In genomic region chr16:7437843-7438242, GRCh38 we compare ENCODE assay signal across 35 cellular contexts.
"Had no signal": no experiment of that assay in that cellular context is flagged by ENCODE, and none has a peak within 500 bp of the region (broad histone marks: within the 10 kb centered on the region; RNA-seq: fewer than 3 reads in every experiment).

No MANE protein-coding gene starts in this region.

- DNase-seq: activated B cell treated with CpG ODN at 0.5 μM for 24 hours; activated CD4-positive, alpha-beta memory T cell treated with anti-CD3 and anti-CD28 coated beads for 36 hours; activated CD4-positive, alpha-beta T cell treated with anti-CD3 and anti-CD28 coated beads for 4 hours; activated CD4-positive, alpha-beta T cell treated with anti-CD3 and anti-CD28 coated beads, Interleukin-2, amount 10 ng/mL, durations not matched to agents 24 days and 14 days; activated CD4-positive, alpha-beta T cell treated with anti-CD3 and anti-CD28 coated beads, Interleukin-2, amount 50 U/mL, for 1 hour; activated CD4-positive, alpha-beta T cell treated with anti-CD3 and anti-CD28 coated beads, Interleukin-2, amount 50 U/mL, for 4 hours; activated CD4-positive, CD25-positive, alpha-beta regulatory T cell treated with anti-CD3 and anti-CD28 coated beads, Interleukin-2, amount 50 U/mL, for 72 hours; activated CD8-positive, alpha-beta memory T cell treated with anti-CD3 and anti-CD28 coated beads, Interleukin-2, amount 50 U/mL, for 4 hours; activated CD8-positive, alpha-beta T cell treated with anti-CD3 and anti-CD28 coated beads for 36 hours; activated effector memory CD4-positive, alpha-beta T cell treated with anti-CD3 and anti-CD28 coated beads, Interleukin-2, amount 50 U/mL, for 16 hours; activated gamma-delta T cell treated with Interleukin-2 at 50 U/mL for 16 hours; activated naive CD4-positive, alpha-beta T cell; activated naive CD4-positive, alpha-beta T cell treated with anti-CD3 and anti-CD28 coated beads for 36 hours; activated naive CD4-positive, alpha-beta T cell treated with anti-CD3 and anti-CD28 coated beads, Interleukin-2, amount 50 U/mL, for 16 hours; activated naive CD8-positive, alpha-beta T cell treated with anti-CD3 and anti-CD28 coated beads for 36 hours; activated T-cell treated with anti-CD3 and anti-CD28 coated beads for 4 hours; activated T-cell treated with anti-CD3 and anti-CD28 coated beads, Interleukin-2, amount 50 U/mL, for 1 hour; activated T-cell treated with anti-CD3 and anti-CD28 coated beads, Interleukin-2, amount 50 U/mL, for 4 hours; activated T-cell treated with anti-CD3 and anti-CD28 coated beads, Interleukin-2, amount 50 U/mL, for 72 hours; adrenal gland; amniotic stem cell; aorta; body of pancreas; brain microvascular endothelial cell; central memory CD4-positive, alpha-beta T cell; T-helper 1 cell; T-helper 2 cell; T-helper 9 cell had no signal

- H3K27me3 Mint-ChIP-seq: activated B cell treated with CpG ODN at 0.5 μM for 24 hours; activated CD4-positive, alpha-beta memory T cell treated with anti-CD3 and anti-CD28 coated beads for 36 hours; activated CD4-positive, alpha-beta T cell treated with anti-CD3 and anti-CD28 coated beads, Interleukin-2, amount 10 ng/mL, durations not matched to agents 24 days and 14 days; activated CD8-positive, alpha-beta T cell treated with anti-CD3 and anti-CD28 coated beads for 36 hours; activated naive CD8-positive, alpha-beta T cell treated with anti-CD3 and anti-CD28 coated beads for 36 hours; activated T-helper 17 cell treated with anti-CD3 and anti-CD28 coated beads, Interleukin-2, amount 50 U/mL, for 72 hours had no signal

- H3K4me1 Mint-ChIP-seq: activated B cell treated with CpG ODN at 0.5 μM for 24 hours; activated CD4-positive, alpha-beta T cell treated with anti-CD3 and anti-CD28 coated beads, Interleukin-2, amount 10 ng/mL, durations not matched to agents 24 days and 14 days; activated naive CD8-positive, alpha-beta T cell treated with anti-CD3 and anti-CD28 coated beads for 36 hours; activated T-helper 17 cell treated with anti-CD3 and anti-CD28 coated beads, Interleukin-2, amount 50 U/mL, for 72 hours had no signal

- H3K9me3 ChIP-seq: adrenal gland, body of pancreas had no signal

- H3K36me3 ChIP-seq: adrenal gland, brain microvascular endothelial cell, cardiac muscle cell had no signal

- H3K4me3 ChIP-seq: adrenal gland, body of pancreas, cardiac muscle cell had no signal

- H3K9me3 Mint-ChIP-seq: activated naive CD8-positive, alpha-beta T cell treated with anti-CD3 and anti-CD28 coated beads for 36 hours had no signal

- H3K27ac ChIP-seq: adrenal gland, body of pancreas, brain microvascular endothelial cell, cardiac muscle cell, VCaP had no signal

- H3K36me3 Mint-ChIP-seq: activated CD4-positive, alpha-beta memory T cell treated with anti-CD3 and anti-CD28 coated beads for 36 hours; activated naive CD4-positive, alpha-beta T cell treated with anti-CD3 and anti-CD28 coated beads, Interleukin-2, amount 50 U/mL, for 72 hours; activated naive CD8-positive, alpha-beta T cell treated with anti-CD3 and anti-CD28 coated beads for 36 hours had no signal

- H3K4me3 Mint-ChIP-seq: activated B cell treated with CpG ODN at 0.5 μM for 24 hours; activated CD4-positive, alpha-beta memory T cell treated with anti-CD3 and anti-CD28 coated beads for 36 hours; activated CD4-positive, alpha-beta T cell treated with anti-CD3 and anti-CD28 coated beads, Interleukin-2, amount 10 ng/mL, durations not matched to agents 24 days and 14 days; activated CD8-positive, alpha-beta T cell treated with anti-CD3 and anti-CD28 coated beads for 36 hours; activated naive CD4-positive, alpha-beta T cell treated with anti-CD3 and anti-CD28 coated beads for 36 hours; activated naive CD8-positive, alpha-beta T cell treated with anti-CD3 and anti-CD28 coated beads for 36 hours; activated T-cell treated with anti-CD3 and anti-CD28 coated beads, Interleukin-2, amount 50 U/mL, for 4 hours; activated T-cell treated with anti-CD3 and anti-CD28 coated beads, Interleukin-2, amount 50 U/mL, for 72 hours; activated T-helper 1 cell treated with anti-CD3 and anti-CD28 coated beads, Interleukin-12 subunit alpha, Interleukin-12 subunit beta, Interleukin-2, Interleukin-4 antibody, amounts not matched to agents 30 ng/mL and 10 ng/mL and 1 ng/mL, durations not matched to agents 14 hours and 24 hours and 36 hours; activated T-helper 17 cell treated with anti-CD3 and anti-CD28 coated beads, Interleukin-2, amount 50 U/mL, for 72 hours; T-helper 1 cell treated with Interleukin-12 subunit alpha and Interleukin-12 subunit beta and Interleukin-4 antibody, amounts not matched to agents 30 μg/mL and 1 μg/mL, for 36 hours; T-helper 2 cell treated with Interferon-gamma antibody and Interleukin-4, amounts not matched to agents 5 μg/mL and 100 μg/mL, for 36 hours had no signal

- H3K4me1 ChIP-seq: adrenal gland, body of pancreas had no signal

- H3K27me3 ChIP-seq: adrenal gland, body of pancreas, brain microvascular endothelial cell, cardiac muscle cell had no signal

- H3K27ac Mint-ChIP-seq: activated B cell treated with CpG ODN at 0.5 μM for 24 hours; activated CD4-positive, alpha-beta memory T cell treated with anti-CD3 and anti-CD28 coated beads for 36 hours; activated CD4-positive, alpha-beta T cell treated with anti-CD3 and anti-CD28 coated beads, Interleukin-2, amount 10 ng/mL, durations not matched to agents 24 days and 14 days; activated CD8-positive, alpha-beta T cell treated with anti-CD3 and anti-CD28 coated beads for 36 hours; activated naive CD4-positive, alpha-beta T cell treated with anti-CD3 and anti-CD28 coated beads for 36 hours; activated naive CD4-positive, alpha-beta T cell treated with anti-CD3 and anti-CD28 coated beads, Interleukin-2, amount 50 U/mL, for 72 hours; activated naive CD8-positive, alpha-beta T cell treated with anti-CD3 and anti-CD28 coated beads for 36 hours; activated T-cell treated with anti-CD3 and anti-CD28 coated beads, Interleukin-2, amount 50 U/mL, for 72 hours; activated T-helper 1 cell treated with anti-CD3 and anti-CD28 coated beads, Interleukin-12 subunit alpha, Interleukin-12 subunit beta, Interleukin-2, Interleukin-4 antibody, amounts not matched to agents 30 ng/mL and 10 ng/mL and 1 ng/mL, durations not matched to agents 14 hours and 24 hours and 36 hours; activated T-helper 17 cell treated with anti-CD3 and anti-CD28 coated beads, Interleukin-2, amount 50 U/mL, for 72 hours; T-helper 1 cell treated with Interleukin-12 subunit alpha and Interleukin-12 subunit beta and Interleukin-4 antibody, amounts not matched to agents 30 μg/mL and 1 μg/mL, for 36 hours; T-helper 2 cell treated with Interferon-gamma antibody and Interleukin-4, amounts not matched to agents 5 μg/mL and 100 μg/mL, for 36 hours had no signal
